9 cellular contexts compared by ENCODE assay signal in genomic region chrX:1390621-1391369, GRCh38. TPM values are rescaled to one million over a fixed set of nuclear protein-coding genes. Genes with fewer than 3 reads are reported as not detected.
A peak's percentile ranks its signal among the peaks of the same experiment; 100 is the strongest.
DNase-seq lines count a peak whose midpoint lies in the region; ATAC-seq, FAIRE-seq and TF ChIP-seq lines count a peak whose summit lies in the region.
"Had no signal": no experiment of that assay in that cellular context is flagged by ENCODE, and none has a peak within 500 bp of the region (broad histone marks: within the 10 kb centered on the region; RNA-seq: fewer than 3 reads in every experiment).

No MANE protein-coding gene starts in this region.

- peaks cover 20% of the 10 kb centered on the region for H3K4me1 Mint-ChIP-seq in Caco-2 (ENCODE audit: low read depth, unreplicated experiment)

- intact Hi-C loops in Caco-2 (cut with micrococcal nuclease; ENCODE audit: unreplicated experiment), result no loop called here
- intact Hi-C loops in pancreas (cut with DNase I), result loop anchor here in 1 of 3 donors (10.0 kb wide), 1 partner anchor 54 kb away; no protein-coding TSS in a partner anchor

- H3K27ac Mint-ChIP-seq in Caco-2 (ENCODE audit: unreplicated experiment), result peak overlapping the region; percentile 99

- ATAC-seq in pancreas, result no peak

- CTCF ChIA-PET in Caco-2 (lab: Charles Lee), result no interaction called here

- TF ChIP-seq CTCF in Caco-2 (IDR thresholded peaks at IDR 0.05; ENCODE audit: insufficient read depth in 1 of 2, low read depth in 1 of 2, low read length in 1 of 2, severe bottlenecking in 1 of 2, unreplicated experiment in 1 of 2) (no peak), fibroblast of lung (conservative IDR thresholded peaks at IDR 0.05 in 1 of 2, IDR thresholded peaks at IDR 0.05 in 1 of 2; ENCODE audit: low read depth in 1 of 2, low read length in 2 of 2) (no peak), pancreas (IDR thresholded peaks at IDR 0.05) (no peak)

- H4K20me1 ChIP-seq in fibroblast of lung (ENCODE audit: control insufficient read depth, extremely low read depth, insufficient read depth, low read length), result peaks cover 2% of the 10 kb centered on the region

- no peaks in the 10 kb centered on the region for H3K9me3 ChIP-seq in Caco-2
- no peaks in the 10 kb centered on the region for H3K9me3 ChIP-seq in SK-N-MC (ENCODE audit: low read depth, low read length)
- H3K9me3 ChIP-seq in fibroblast of lung (ENCODE audit: control insufficient read depth, insufficient read depth, low read depth, low read length), result no peaks in the 10 kb centered on the region
- no peaks in the 10 kb centered on the region for H3K9me3 ChIP-seq in pancreas

- H3K27me3 Mint-ChIP-seq in Caco-2 (ENCODE audit: insufficient read depth, unreplicated experiment), result no peaks in the 10 kb centered on the region

- H3K9ac ChIP-seq in SK-N-MC (ENCODE audit: insufficient read length) (peak overlapping the region; percentile 100), fibroblast of lung (ENCODE audit: insufficient read depth, low read length) (peak overlapping the region; percentile 99)

- no peak for FAIRE-seq in pancreas (lab: Jason Lieb, UNC)
- FAIRE-seq: endometrium had no signal

- WGBS in pancreas, 2 donors, result 36 to 43% methylated on average over 30 of the region's 30 CpGs

- peak overlapping the region; percentile 100 for H3K4me3 ChIP-seq in Caco-2 (ENCODE audit: low read depth, low read length)
- H3K4me3 ChIP-seq in SK-N-MC, result peak overlapping the region; percentile 79
- peak overlapping the region; percentile 78 to 100 (median 92) for H3K4me3 ChIP-seq in fibroblast of lung (replicated peaks in 1 of 4; ENCODE audit: control extremely low read depth in 1 of 4, insufficient read depth in 1 of 4, low read depth in 3 of 4, low read length in 4 of 4)
- H3K4me3 ChIP-seq in pancreas, result peak overlapping the region; percentile 86 to 99 (median 91)

- POLR2A ChIA-PET in Caco-2 (lab: Charles Lee), result no interaction called here

- no peaks in the 10 kb centered on the region for H3K27me3 ChIP-seq in Caco-2 (replicated peaks; ENCODE audit: control insufficient read depth, insufficient read depth, low read length)
- H3K27me3 ChIP-seq in fibroblast of lung (ENCODE audit: control insufficient read depth, insufficient read depth, low read length), result no peaks in the 10 kb centered on the region
- H3K27me3 ChIP-seq in pancreas, result no peaks in the 10 kb centered on the region

- DNase-seq in Caco-2, result peak in 1 of 2 experiments; percentile 22
- DNase-seq in SK-N-MC (ENCODE audit: low read depth, low spot score), result no peak
- DNase-seq in fibroblast of lung (ENCODE audit: low read depth in 2 of 2), result no peak
- peak in 5 of 6 donors; percentile 23 to 61 (median 33) for DNase-seq in pancreas
- DNase-seq in NCI-H1105 treated with DMSO at 0.1 percent for 48 hours (lab: John Stamatoyannopoulos, UW), result no peak
- no peak for DNase-seq in SK-N-DZ (ENCODE audit: low spot score)
- DNase-seq in NCI-H1930 (lab: John Stamatoyannopoulos, UW), result no peak
- DNase-seq in NCI-H2196 treated with DMSO at 0.1 percent for 48 hours (lab: John Stamatoyannopoulos, UW; ENCODE audit: unreplicated experiment), result no peak

- peaks cover 94% of the 10 kb centered on the region for H3K36me3 Mint-ChIP-seq in Caco-2 (ENCODE audit: insufficient read depth, unreplicated experiment)

- H3K9me3 Mint-ChIP-seq in Caco-2 (ENCODE audit: unreplicated experiment), result no peaks in the 10 kb centered on the region

- peaks cover 16% of the 10 kb centered on the region for H3K36me3 ChIP-seq in Caco-2 (ENCODE audit: control insufficient read depth, insufficient read depth, low read length)
- H3K36me3 ChIP-seq in SK-N-MC (ENCODE audit: insufficient read depth, low read length), result peaks cover 56% of the 10 kb centered on the region
- H3K36me3 ChIP-seq in fibroblast of lung (ENCODE audit: control insufficient read depth, insufficient read depth, low read length), result peaks cover 35% of the 10 kb centered on the region
- peaks cover 5 to 45% (median 35%) of the 10 kb centered on the region in 3 donors for H3K36me3 ChIP-seq in pancreas

- H3K4me1 ChIP-seq in Caco-2, result 0 out of 2 replicates have a peak, but pooled peaks cover 5% of the 10 kb centered on the region
- H3K4me1 ChIP-seq in fibroblast of lung (ENCODE audit: control insufficient read depth, extremely low read depth, insufficient read depth, low read length), result peaks cover 11% of the 10 kb centered on the region
- peaks cover 5 to 16% (median 11%) of the 10 kb centered on the region in 3 donors for H3K4me1 ChIP-seq in pancreas

- H3K4me3 Mint-ChIP-seq in Caco-2 (ENCODE audit: unreplicated experiment), result peak overlapping the region; percentile 93

- H3K4me2 ChIP-seq in fibroblast of lung (ENCODE audit: extremely low read depth, insufficient read depth, low read length), result peak overlapping the region; percentile 64

- H3K79me2 ChIP-seq in fibroblast of lung (ENCODE audit: control insufficient read depth, insufficient read depth, low read length), result peaks cover 69% of the 10 kb centered on the region

- H3K27ac ChIP-seq in SK-N-MC (peak overlapping the region; percentile 3; the same call in 1 of the 2 replicates), fibroblast of lung (ENCODE audit: insufficient read depth, low read length) (peak overlapping the region; percentile 98), pancreas (peak overlapping the region; percentile 92 to 97 (median 94))

- no peak overlapping the region for H2AFZ ChIP-seq in fibroblast of lung (ENCODE audit: low read length)

- BruUV-seq in Caco-2 (replicated peaks; lab: Mats Ljungman, UMichigan), result no TSS peak

RNA-seq across cellular contexts. Expression of gene SLC25A6, which starts 1.1 kb away (rescaled TPM):
- total RNA-seq in Caco-2 (2022) (450 and 455 TPM in 2 replicates), fibroblast of lung (158 and 194 TPM in 2 replicates), pancreas (100 to 1,000 TPM; 188 to 398 (median 252) TPM)
- polyA plus RNA-seq in fibroblast of lung (220 and 228 TPM in 2 replicates), pancreas (100 to 1,000 TPM; 208 to 229 TPM)
- 464 and 513 TPM in 2 replicates for polyA plus RNA-seq in fibroblast of lung (2012)
- 150 and 196 TPM in 2 replicates for polyA minus RNA-seq in fibroblast of lung (ENCODE audit: low replicate concordance)
- 202 and 230 TPM in 2 replicates for polyA plus RNA-seq in SK-N-DZ (2014; cell fraction: cytosol; rRNA removed)
- polyA plus RNA-seq in SK-N-DZ (2014; cell fraction: nucleus; rRNA removed), result 91.3 and 119 TPM in 2 replicates

RNA-seq across cellular contexts. Expression of gene IL3RA, which starts 54.2 kb away (rescaled TPM):
- total RNA-seq in Caco-2 (2022) (0.21 TPM in 1 of 2 replicates, not detected in the other), fibroblast of lung (under 0.01 TPM in 1 of 2 replicates, not detected in the other), pancreas (1 to 10 TPM in 4 of 6 donors, under 1 TPM in 2; 0.57 to 3.1 (median 1.5) TPM)
- polyA plus RNA-seq in fibroblast of lung (0.03 TPM in 1 of 2 replicates, not detected in the other), pancreas (1 to 10 TPM; 5.8 to 7.6 TPM)
- not detected in 2 replicates for polyA plus RNA-seq in fibroblast of lung (2012)
- polyA minus RNA-seq in fibroblast of lung (ENCODE audit: low replicate concordance), result not detected in 2 replicates
- not detected in 2 replicates for polyA plus RNA-seq in SK-N-DZ (2014; cell fraction: cytosol; rRNA removed)
- not detected in 2 replicates for polyA plus RNA-seq in SK-N-DZ (2014; cell fraction: nucleus; rRNA removed)

Comparison
In these comparisons a context has a peak if more than half of its experiments do, and no peak if none do; other contexts are left out.
1. DNase-seq: peak in pancreas (5 of 6); none in SK-N-MC (single experiment), fibroblast of lung (0 of 2), NCI-H1105 treated with DMSO at 0.1 percent for 48 hours (single experiment), SK-N-DZ (single experiment), NCI-H1930 (0 of 2) and NCI-H2196 treated with DMSO at 0.1 percent for 48 hours (single experiment).
2. H3K27ac ChIP-seq: peak in every context shown above with its lines; median percentile 98 in fibroblast of lung; 94 in pancreas; 3 in SK-N-MC.
3. Peak in every context shown above with its lines, with median percentiles within 50 percentile points of each other: H3K4me3 ChIP-seq.